Comparison of ENCODE assay signal across 7 cellular contexts in the genomic region with DNA sequence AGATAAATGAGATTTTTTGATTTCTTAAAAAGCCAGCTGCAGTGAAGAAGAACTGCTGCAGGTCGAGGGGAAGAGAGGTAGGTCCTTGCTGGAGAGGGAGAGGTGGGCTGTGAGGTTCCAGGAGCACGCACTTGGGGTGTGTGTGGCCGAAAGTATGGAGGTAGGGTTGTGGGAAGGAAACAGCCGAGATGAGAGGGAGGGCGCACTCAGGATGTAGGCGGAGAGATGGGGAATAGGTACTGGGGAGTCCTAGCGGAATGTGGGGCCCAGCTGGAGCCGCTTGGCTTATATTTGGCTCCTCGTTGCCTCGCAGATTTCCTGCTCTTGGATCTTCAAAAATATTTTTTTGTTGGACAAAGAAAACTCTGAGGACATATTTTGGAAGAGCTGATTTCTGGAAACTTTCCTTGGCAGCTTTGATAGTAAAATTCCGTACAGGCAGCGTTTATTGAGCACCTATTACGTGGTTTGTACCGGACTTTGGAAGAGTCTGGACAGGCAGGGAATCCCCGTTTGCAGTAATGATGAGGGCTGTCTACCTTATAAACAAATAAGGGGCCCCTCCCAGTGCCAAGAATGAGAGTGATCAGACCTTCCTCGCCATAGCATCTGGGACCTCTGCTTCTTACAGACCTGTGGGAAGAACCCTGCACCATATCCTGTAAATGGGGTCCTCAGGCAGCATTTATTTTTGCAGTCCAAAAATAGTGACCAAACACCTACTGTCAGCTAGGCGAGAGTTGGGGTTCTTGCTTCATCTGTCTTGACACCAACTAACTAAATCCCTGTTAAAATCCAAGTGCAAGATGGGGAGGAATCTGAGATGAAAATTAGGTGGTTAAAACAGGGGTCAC. TPM values are rescaled to one million over a fixed set of nuclear protein-coding genes. Genes with fewer than 3 reads are reported as not detected.
DNase-seq lines count a peak whose midpoint lies in the region; ATAC-seq and TF ChIP-seq lines count a peak whose summit lies in the region.

No MANE protein-coding gene starts in this region.

- H3K36me3 ChIP-seq in duodenal mucosa (ENCODE audit: control insufficient read depth in 1 of 2, insufficient read depth in 2 of 2, low read length in 2 of 2) (no peaks in the 10 kb centered on the region), neural cell (ENCODE audit: insufficient read depth, low read length) (no peaks in the 10 kb centered on the region)

- H3K9me3 ChIP-seq in duodenal mucosa (ENCODE audit: control insufficient read depth in 1 of 2, low read length in 2 of 2) = no peaks in the 10 kb centered on the region
- no peaks in the 10 kb centered on the region for H3K9me3 ChIP-seq in neural cell (ENCODE audit: low read length)

- peaks cover 63% of the 10 kb centered on the region for H3K79me2 ChIP-seq in neural cell (replicated peaks; ENCODE audit: insufficient read depth, low read length)

- no peak for TF ChIP-seq CTCF in neural cell (IDR thresholded peaks at IDR 0.05; ENCODE audit: poor library complexity, severe bottlenecking)

- no peak for TF ChIP-seq RAD21 in neural cell (conservative IDR thresholded peaks at IDR 0.05)

- H3K27ac ChIP-seq in duodenal mucosa (ENCODE audit: low read depth, low read length) (no peak overlapping the region), neural cell (ENCODE audit: low read length) (peak overlapping the region; percentile 82)

- no peaks in the 10 kb centered on the region for H3K9me2 ChIP-seq in neural cell (ENCODE audit: insufficient read depth, low read length)

- peak overlapping the region; percentile 70 for H3K4me2 ChIP-seq in neural cell (ENCODE audit: low read length)

- H3K9ac ChIP-seq in duodenal mucosa (ENCODE audit: low read depth in 1 of 2, low read length in 2 of 2) = peak overlapping the region; percentile 44 to 65
- peak overlapping the region; percentile 93 for H3K9ac ChIP-seq in neural cell (ENCODE audit: low read length)

- peak overlapping the region; percentile 92 to 93 for H3K4me3 ChIP-seq in duodenal mucosa (ENCODE audit: low read depth in 1 of 2, low read length in 2 of 2)
- H3K4me3 ChIP-seq in neural cell (ENCODE audit: low read length) = peak overlapping the region; percentile 72

- peaks cover 20 to 21% of the 10 kb centered on the region in 2 donors for H3K4me1 ChIP-seq in duodenal mucosa (ENCODE audit: control insufficient read depth in 1 of 2, insufficient read depth in 2 of 2, low read length in 2 of 2)

- TF ChIP-seq EP300 in neural cell (conservative IDR thresholded peaks at IDR 0.05; ENCODE audit: poor library complexity, severe bottlenecking) = no peak

- no peaks in the 10 kb centered on the region for H4K20me1 ChIP-seq in neural cell (ENCODE audit: insufficient read depth)

- ATAC-seq in GM21390 (IDR thresholded peaks at IDR 0.05; ENCODE audit: unreplicated experiment) (peak; percentile 0), HG02852 (IDR thresholded peaks at IDR 0.05; ENCODE audit: unreplicated experiment) (no peak), GM18867 (IDR thresholded peaks at IDR 0.05; ENCODE audit: unreplicated experiment) (no peak)

- peak overlapping the region; percentile 60 for H2AFZ ChIP-seq in neural cell (ENCODE audit: low read depth, low read length)

- DNase-seq in NOMO-1 treated with dmso at 0.1 percent for 144 hours (lab: John Stamatoyannopoulos, UW; ENCODE audit: unreplicated experiment) (peak; percentile 14), amniotic stem cell (lab: John Stamatoyannopoulos, UW) (no peak)

- H3K27me3 ChIP-seq in duodenal mucosa (ENCODE audit: control insufficient read depth in 1 of 2, insufficient read depth in 2 of 2, low read length in 2 of 2) (no peaks in the 10 kb centered on the region), neural cell (ENCODE audit: insufficient read depth, low read depth, low read length) (no peaks in the 10 kb centered on the region)

- no peaks in the 10 kb centered on the region for H3F3A ChIP-seq in neural cell (ENCODE audit: insufficient read depth, low read length, poor library complexity, severe bottlenecking)

TF ChIP-seq in neural cell, 6 proteins besides CTCF, POLR2A, EP300 and RAD21:
- no peak for TF ChIP-seq MXI1 (conservative IDR thresholded peaks at IDR 0.05; ENCODE audit: poor library complexity, severe bottlenecking)
- TF ChIP-seq, protein P1, sequence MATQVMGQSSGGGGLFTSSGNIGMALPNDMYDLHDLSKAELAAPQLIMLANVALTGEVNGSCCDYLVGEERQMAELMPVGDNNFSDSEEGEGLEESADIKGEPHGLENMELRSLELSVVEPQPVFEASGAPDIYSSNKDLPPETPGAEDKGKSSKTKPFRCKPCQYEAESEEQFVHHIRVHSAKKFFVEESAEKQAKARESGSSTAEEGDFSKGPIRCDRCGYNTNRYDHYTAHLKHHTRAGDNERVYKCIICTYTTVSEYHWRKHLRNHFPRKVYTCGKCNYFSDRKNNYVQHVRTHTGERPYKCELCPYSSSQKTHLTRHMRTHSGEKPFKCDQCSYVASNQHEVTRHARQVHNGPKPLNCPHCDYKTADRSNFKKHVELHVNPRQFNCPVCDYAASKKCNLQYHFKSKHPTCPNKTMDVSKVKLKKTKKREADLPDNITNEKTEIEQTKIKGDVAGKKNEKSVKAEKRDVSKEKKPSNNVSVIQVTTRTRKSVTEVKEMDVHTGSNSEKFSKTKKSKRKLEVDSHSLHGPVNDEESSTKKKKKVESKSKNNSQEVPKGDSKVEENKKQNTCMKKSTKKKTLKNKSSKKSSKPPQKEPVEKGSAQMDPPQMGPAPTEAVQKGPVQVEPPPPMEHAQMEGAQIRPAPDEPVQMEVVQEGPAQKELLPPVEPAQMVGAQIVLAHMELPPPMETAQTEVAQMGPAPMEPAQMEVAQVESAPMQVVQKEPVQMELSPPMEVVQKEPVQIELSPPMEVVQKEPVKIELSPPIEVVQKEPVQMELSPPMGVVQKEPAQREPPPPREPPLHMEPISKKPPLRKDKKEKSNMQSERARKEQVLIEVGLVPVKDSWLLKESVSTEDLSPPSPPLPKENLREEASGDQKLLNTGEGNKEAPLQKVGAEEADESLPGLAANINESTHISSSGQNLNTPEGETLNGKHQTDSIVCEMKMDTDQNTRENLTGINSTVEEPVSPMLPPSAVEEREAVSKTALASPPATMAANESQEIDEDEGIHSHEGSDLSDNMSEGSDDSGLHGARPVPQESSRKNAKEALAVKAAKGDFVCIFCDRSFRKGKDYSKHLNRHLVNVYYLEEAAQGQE (IDR thresholded peaks at IDR 0.05; ENCODE audit: borderline replicate concordance) = peak; percentile 3

RNA-seq across cellular contexts. Expression of gene LRRC8D, which starts 1.5 kb away (rescaled TPM):
- 39.9 and 43.7 TPM in 2 replicates for polyA plus RNA-seq in neural cell
- 82.0 and 84.9 TPM in 2 replicates for polyA minus RNA-seq in neural cell
